Comparison of ENCODE assay signal across 30 cellular contexts in the genomic region with DNA sequence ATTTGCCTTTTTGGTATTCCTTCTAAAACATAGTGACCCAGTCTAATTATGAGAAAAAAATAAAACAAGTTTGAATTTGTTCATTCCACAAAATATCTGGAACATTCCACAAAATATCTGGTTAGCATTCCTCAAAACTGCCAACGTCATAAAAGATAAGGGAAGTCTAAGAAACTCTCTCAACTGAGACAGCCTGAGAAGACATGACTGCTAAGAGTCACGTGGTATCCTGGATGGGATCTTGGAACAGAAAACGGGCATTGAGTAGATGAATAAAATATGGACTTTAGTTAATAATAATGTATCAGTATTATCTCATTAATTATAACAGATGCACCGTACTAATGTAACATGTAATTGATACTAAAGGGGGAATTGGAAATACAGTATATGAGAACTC.
"Had no signal": no experiment of that assay in that cellular context is flagged by ENCODE, and none has a peak within 500 bp of the region (broad histone marks: within the 10 kb centered on the region; RNA-seq: fewer than 3 reads in every experiment).

No MANE protein-coding gene starts in this region.

- FAIRE-seq: bronchial epithelial cell, colon had no signal

- H3K27me3 ChIP-seq: brain microvascular endothelial cell, esophagus muscularis mucosa, gastroesophageal sphincter, heart right ventricle had no signal

- H3K4me3 ChIP-seq: esophagus muscularis mucosa, gastroesophageal sphincter, heart right ventricle had no signal

- H3K27ac ChIP-seq: brain microvascular endothelial cell, esophagus muscularis mucosa, gastroesophageal sphincter, heart right ventricle had no signal

- H3K4me1 ChIP-seq: esophagus muscularis mucosa, gastroesophageal sphincter, heart right ventricle had no signal

- ATAC-seq: activated CD4-positive, alpha-beta T cell treated with anti-CD3 and anti-CD28 coated beads for 36 hours; activated CD8-positive, alpha-beta memory T cell treated with anti-CD3 and anti-CD28 coated beads, Interleukin-2, amount 10 ng/mL, durations not matched to agents 7 days and 5 days; activated CD8-positive, alpha-beta T cell treated with anti-CD3 and anti-CD28 coated beads, Interleukin-2, amount 10 ng/mL, durations not matched to agents 7 days and 5 days; activated T-cell treated with anti-CD3 and anti-CD28 coated beads, Interleukin-2, amount 50 U/mL, for 72 hours; effector memory CD8-positive, alpha-beta T cell; gastroesophageal sphincter; heart right ventricle had no signal

- H3K4me1 Mint-ChIP-seq: activated CD8-positive, alpha-beta memory T cell treated with anti-CD3 and anti-CD28 coated beads, Interleukin-2, amount 10 ng/mL, durations not matched to agents 7 days and 5 days had no signal

- H3K9me3 ChIP-seq: esophagus muscularis mucosa, gastroesophageal sphincter had no signal

- H3K27ac Mint-ChIP-seq: activated CD4-positive, alpha-beta memory T cell treated with anti-CD3 and anti-CD28 coated beads for 36 hours; activated CD4-positive, alpha-beta T cell treated with anti-CD3 and anti-CD28 coated beads for 36 hours; activated CD4-positive, alpha-beta T cell treated with anti-CD3 and anti-CD28 coated beads, Interleukin-2, amount 10 ng/mL, durations not matched to agents 24 days and 14 days; activated CD8-positive, alpha-beta memory T cell treated with anti-CD3 and anti-CD28 coated beads, Interleukin-2, amount 10 ng/mL, durations not matched to agents 7 days and 5 days; activated CD8-positive, alpha-beta T cell treated with anti-CD3 and anti-CD28 coated beads, Interleukin-2, amount 10 ng/mL, durations not matched to agents 7 days and 5 days; activated naive CD8-positive, alpha-beta T cell; activated T-cell treated with anti-CD3 and anti-CD28 coated beads, Interleukin-2, amount 50 U/mL, for 24 hours; activated T-cell treated with anti-CD3 and anti-CD28 coated beads, Interleukin-2, amount 50 U/mL, for 72 hours; effector memory CD8-positive, alpha-beta T cell had no signal

- H3K4me3 Mint-ChIP-seq: activated CD4-positive, alpha-beta memory T cell treated with anti-CD3 and anti-CD28 coated beads for 36 hours; activated CD4-positive, alpha-beta T cell treated with anti-CD3 and anti-CD28 coated beads for 36 hours; activated CD4-positive, alpha-beta T cell treated with anti-CD3 and anti-CD28 coated beads, Interleukin-2, amount 10 ng/mL, durations not matched to agents 24 days and 14 days; activated CD8-positive, alpha-beta memory T cell treated with anti-CD3 and anti-CD28 coated beads, Interleukin-2, amount 10 ng/mL, durations not matched to agents 7 days and 5 days; activated CD8-positive, alpha-beta T cell treated with anti-CD3 and anti-CD28 coated beads, Interleukin-2, amount 10 ng/mL, durations not matched to agents 7 days and 5 days; activated naive CD8-positive, alpha-beta T cell; activated T-cell treated with anti-CD3 and anti-CD28 coated beads, Interleukin-2, amount 50 U/mL, for 24 hours; activated T-cell treated with anti-CD3 and anti-CD28 coated beads, Interleukin-2, amount 50 U/mL, for 72 hours; central memory CD8-positive, alpha-beta T cell; effector memory CD8-positive, alpha-beta T cell had no signal

- H3K36me3 ChIP-seq: brain microvascular endothelial cell, esophagus muscularis mucosa, gastroesophageal sphincter, heart right ventricle had no signal

- H3K9me3 Mint-ChIP-seq: activated CD4-positive, alpha-beta memory T cell treated with anti-CD3 and anti-CD28 coated beads for 36 hours; activated CD4-positive, alpha-beta T cell treated with anti-CD3 and anti-CD28 coated beads, Interleukin-2, amount 10 ng/mL, durations not matched to agents 24 days and 14 days; activated T-cell treated with anti-CD3 and anti-CD28 coated beads, Interleukin-2, amount 50 U/mL, for 24 hours; activated T-cell treated with anti-CD3 and anti-CD28 coated beads, Interleukin-2, amount 50 U/mL, for 72 hours; central memory CD8-positive, alpha-beta T cell; effector memory CD8-positive, alpha-beta T cell had no signal

- H3K36me3 Mint-ChIP-seq: activated CD4-positive, alpha-beta memory T cell treated with anti-CD3 and anti-CD28 coated beads for 36 hours; activated CD8-positive, alpha-beta memory T cell treated with anti-CD3 and anti-CD28 coated beads, Interleukin-2, amount 10 ng/mL, durations not matched to agents 7 days and 5 days; activated naive CD8-positive, alpha-beta T cell had no signal

- H3K27me3 Mint-ChIP-seq: activated CD4-positive, alpha-beta memory T cell treated with anti-CD3 and anti-CD28 coated beads for 36 hours; activated CD4-positive, alpha-beta T cell treated with anti-CD3 and anti-CD28 coated beads for 36 hours; activated CD4-positive, alpha-beta T cell treated with anti-CD3 and anti-CD28 coated beads, Interleukin-2, amount 10 ng/mL, durations not matched to agents 24 days and 14 days; activated CD8-positive, alpha-beta memory T cell treated with anti-CD3 and anti-CD28 coated beads, Interleukin-2, amount 10 ng/mL, durations not matched to agents 7 days and 5 days; activated naive CD8-positive, alpha-beta T cell; activated T-cell treated with anti-CD3 and anti-CD28 coated beads, Interleukin-2, amount 50 U/mL, for 24 hours; central memory CD8-positive, alpha-beta T cell; effector memory CD8-positive, alpha-beta T cell had no signal

- DNase-seq: activated CD4-positive, alpha-beta memory T cell treated with anti-CD3 and anti-CD28 coated beads for 36 hours; activated CD4-positive, alpha-beta T cell treated with anti-CD3 and anti-CD28 coated beads for 36 hours; activated CD4-positive, alpha-beta T cell treated with anti-CD3 and anti-CD28 coated beads, Interleukin-2, amount 10 ng/mL, durations not matched to agents 24 days and 14 days; activated CD4-positive, CD25-positive, alpha-beta regulatory T cell; activated CD4-positive, CD25-positive, alpha-beta regulatory T cell treated with anti-CD3 and anti-CD28 coated beads, Interleukin-2, amount 50 U/mL, for 72 hours; activated CD8-positive, alpha-beta memory T cell treated with anti-CD3 and anti-CD28 coated beads, Interleukin-2, amount 10 ng/mL, durations not matched to agents 7 days and 5 days; activated CD8-positive, alpha-beta memory T cell treated with anti-CD3 and anti-CD28 coated beads, Interleukin-2, amount 50 U/mL, for 4 hours; activated CD8-positive, alpha-beta T cell treated with anti-CD3 and anti-CD28 coated beads, Interleukin-2, amount 10 ng/mL, durations not matched to agents 7 days and 5 days; activated gamma-delta T cell; activated naive CD4-positive, alpha-beta T cell treated with anti-CD3 and anti-CD28 coated beads, Interleukin-2, amount 50 U/mL, for 16 hours; activated naive CD4-positive, alpha-beta T cell treated with Interleukin-2 at 50 U/mL for 16 hours; activated T-cell treated with anti-CD3 and anti-CD28 coated beads, Interleukin-2, amount 50 U/mL, for 24 hours; activated T-cell treated with anti-CD3 and anti-CD28 coated beads, Interleukin-2, amount 50 U/mL, for 72 hours; amygdala; aorta; brain microvascular endothelial cell; cortex of kidney; dermis blood vessel endothelial cell; effector CD4-positive, alpha-beta T cell; effector memory CD8-positive, alpha-beta T cell; erythroblast; foreskin melanocyte; heart right ventricle; T-helper 2 cell had no signal
